1 cellular context compared by ENCODE assay signal in genomic region chr4:88195666-88196365, GRCh38.
TF ChIP-seq lines count a peak whose summit lies in the region.

No MANE protein-coding gene starts in this region.

TF ChIP-seq in HepG2, 621 proteins besides CTCF, POLR2A, EP300 and RAD21:
- 0 out of 2 replicates have a peak, but pooled peaks have one; percentile 57 for TF ChIP-seq ZNF292 (CRISPR knock-in tag; IDR thresholded peaks at IDR 0.05; ENCODE audit: borderline replicate concordance, low read depth)
- no peak for TF ChIP-seq PBX3 (CRISPR knock-in tag; IDR thresholded peaks at IDR 0.05; ENCODE audit: borderline replicate concordance)
- no peak for TF ChIP-seq ZNF468 (CRISPR knock-in tag; IDR thresholded peaks at IDR 0.05)
- no peak for TF ChIP-seq IKZF5 (CRISPR knock-in tag; IDR thresholded peaks at IDR 0.05)
